In genomic region chr5:33166971-33167370, GRCh38 we compare ENCODE assay signal across 25 cellular contexts.
"Had no signal": no experiment of that assay in that cellular context is flagged by ENCODE, and none has a peak within 500 bp of the region (broad histone marks: within the 10 kb centered on the region; RNA-seq: fewer than 3 reads in every experiment).

No MANE protein-coding gene starts in this region.

- H3K27me3 ChIP-seq: brain microvascular endothelial cell, right lobe of liver, tibial nerve had no signal

- H3K4me1 ChIP-seq: right lobe of liver, tibial nerve had no signal

- DNase-seq: activated CD4-positive, alpha-beta T cell treated with anti-CD3 and anti-CD28 coated beads, Interleukin-2, amount 10 ng/mL, durations not matched to agents 7 days and 5 days; activated CD4-positive, CD25-positive, alpha-beta regulatory T cell treated with anti-CD3 and anti-CD28 coated beads, Interleukin-2, amount 50 U/mL, for 72 hours; activated CD8-positive, alpha-beta T cell treated with anti-CD3 and anti-CD28 coated beads for 36 hours; activated gamma-delta T cell treated with Interleukin-2 at 50 U/mL for 16 hours; activated naive CD4-positive, alpha-beta T cell treated with anti-CD3 and anti-CD28 coated beads, Interleukin-2, amount 50 U/mL, for 16 hours; activated T-cell treated with anti-CD3 and anti-CD28 coated beads, Interleukin-2, amount 50 U/mL, for 4 hours; amniotic stem cell; brain microvascular endothelial cell; cortex of kidney; effector memory CD8-positive, alpha-beta T cell; head of caudate nucleus; hippocampal formation; kidney; mammary epithelial cell; natural killer cell; stimulated activated CD4-positive, alpha-beta T cell treated with anti-CD3 and anti-CD28 coated beads, Interleukin-2, amount 100 ng/mL, for 48 hours; stimulated activated naive CD4-positive, alpha-beta T cell treated with Interleukin-2 at 50 U/mL for 16 hours; T-helper 9 cell; WERI-Rb-1 had no signal

- H3K27ac ChIP-seq: brain microvascular endothelial cell, right lobe of liver, tibial nerve, WERI-Rb-1 had no signal

- H3K4me1 Mint-ChIP-seq: activated CD4-positive, alpha-beta T cell treated with anti-CD3 and anti-CD28 coated beads, Interleukin-2, amount 10 ng/mL, durations not matched to agents 7 days and 5 days; activated T-helper 17 cell treated with anti-CD3 and anti-CD28 coated beads, Interleukin-2, amount 50 U/mL, for 72 hours; natural killer cell had no signal

- H3K4me3 Mint-ChIP-seq: activated CD4-positive, alpha-beta T cell treated with anti-CD3 and anti-CD28 coated beads, Interleukin-2, amount 10 ng/mL, durations not matched to agents 7 days and 5 days; activated CD8-positive, alpha-beta T cell treated with anti-CD3 and anti-CD28 coated beads for 36 hours; activated T-cell treated with anti-CD3 and anti-CD28 coated beads, Interleukin-2, amount 50 U/mL, for 4 hours; activated T-helper 17 cell treated with anti-CD3 and anti-CD28 coated beads, Interleukin-2, amount 50 U/mL, for 72 hours; effector memory CD8-positive, alpha-beta T cell; natural killer cell had no signal

- H3K9me3 ChIP-seq: right lobe of liver had no signal

- H3K27ac Mint-ChIP-seq: activated CD4-positive, alpha-beta T cell treated with anti-CD3 and anti-CD28 coated beads, Interleukin-2, amount 10 ng/mL, durations not matched to agents 7 days and 5 days; activated CD8-positive, alpha-beta T cell treated with anti-CD3 and anti-CD28 coated beads for 36 hours; activated T-helper 17 cell treated with anti-CD3 and anti-CD28 coated beads, Interleukin-2, amount 50 U/mL, for 72 hours; effector memory CD8-positive, alpha-beta T cell; natural killer cell had no signal

- H3K4me3 ChIP-seq: right lobe of liver, tibial nerve had no signal

- FAIRE-seq: astrocyte, kidney, TTC549 had no signal

- H3K36me3 ChIP-seq: brain microvascular endothelial cell, right lobe of liver, tibial nerve, WERI-Rb-1 had no signal

- H3K27me3 Mint-ChIP-seq: activated CD4-positive, alpha-beta T cell treated with anti-CD3 and anti-CD28 coated beads, Interleukin-2, amount 10 ng/mL, durations not matched to agents 7 days and 5 days; activated CD8-positive, alpha-beta T cell treated with anti-CD3 and anti-CD28 coated beads for 36 hours; activated T-helper 17 cell treated with anti-CD3 and anti-CD28 coated beads, Interleukin-2, amount 50 U/mL, for 72 hours; effector memory CD8-positive, alpha-beta T cell had no signal

- ATAC-seq: activated CD8-positive, alpha-beta T cell treated with anti-CD3 and anti-CD28 coated beads for 36 hours; activated T-cell treated with anti-CD3 and anti-CD28 coated beads, Interleukin-2, amount 50 U/mL, for 4 hours; activated T-helper 17 cell treated with anti-CD3 and anti-CD28 coated beads, Interleukin-2, amount 50 U/mL, for 72 hours; effector memory CD8-positive, alpha-beta T cell; left colon; natural killer cell; right lobe of liver had no signal
